ENCODE assay signal across 1 cellular context in the genomic region with DNA sequence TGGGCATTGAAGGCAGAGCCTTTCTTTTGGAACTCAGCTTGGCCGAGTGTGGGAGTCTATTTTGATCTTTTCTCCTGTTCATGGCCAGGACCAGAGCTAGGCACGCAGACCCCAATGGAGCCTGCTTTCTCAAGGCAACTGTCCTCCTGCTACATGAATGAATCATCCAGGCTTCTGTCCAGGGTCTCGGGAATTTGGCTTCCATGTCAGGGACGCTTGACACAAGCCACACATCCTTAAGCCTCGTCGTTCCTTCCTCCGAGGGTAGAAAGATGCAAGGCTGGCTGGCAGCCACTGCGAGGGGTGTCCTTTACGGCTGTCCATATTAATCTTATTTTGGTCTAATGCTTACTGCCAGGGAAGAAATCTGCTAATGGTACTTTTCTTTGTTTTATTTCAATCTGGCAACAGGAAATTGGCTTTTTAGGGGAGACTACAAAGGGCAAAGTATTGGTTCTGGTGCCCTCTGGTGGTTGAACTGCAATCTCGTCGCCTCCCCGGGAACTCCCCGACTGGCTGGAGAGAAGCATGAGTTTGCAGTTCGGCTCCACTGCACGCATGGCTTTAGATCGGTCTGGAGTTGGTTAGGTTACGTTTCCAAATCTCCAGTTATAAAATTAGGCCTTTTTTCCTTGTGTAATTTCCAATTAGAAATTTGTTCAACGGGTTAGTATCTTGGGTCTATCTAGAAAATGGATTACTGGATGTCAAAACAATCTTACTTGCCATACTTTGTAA.
TF ChIP-seq lines count a peak whose summit lies in the region.

No MANE protein-coding gene starts in this region.

TF ChIP-seq in HepG2, 621 proteins besides CTCF, POLR2A, EP300 and RAD21 (continued from another document):
- TF ChIP-seq, protein P1, sequence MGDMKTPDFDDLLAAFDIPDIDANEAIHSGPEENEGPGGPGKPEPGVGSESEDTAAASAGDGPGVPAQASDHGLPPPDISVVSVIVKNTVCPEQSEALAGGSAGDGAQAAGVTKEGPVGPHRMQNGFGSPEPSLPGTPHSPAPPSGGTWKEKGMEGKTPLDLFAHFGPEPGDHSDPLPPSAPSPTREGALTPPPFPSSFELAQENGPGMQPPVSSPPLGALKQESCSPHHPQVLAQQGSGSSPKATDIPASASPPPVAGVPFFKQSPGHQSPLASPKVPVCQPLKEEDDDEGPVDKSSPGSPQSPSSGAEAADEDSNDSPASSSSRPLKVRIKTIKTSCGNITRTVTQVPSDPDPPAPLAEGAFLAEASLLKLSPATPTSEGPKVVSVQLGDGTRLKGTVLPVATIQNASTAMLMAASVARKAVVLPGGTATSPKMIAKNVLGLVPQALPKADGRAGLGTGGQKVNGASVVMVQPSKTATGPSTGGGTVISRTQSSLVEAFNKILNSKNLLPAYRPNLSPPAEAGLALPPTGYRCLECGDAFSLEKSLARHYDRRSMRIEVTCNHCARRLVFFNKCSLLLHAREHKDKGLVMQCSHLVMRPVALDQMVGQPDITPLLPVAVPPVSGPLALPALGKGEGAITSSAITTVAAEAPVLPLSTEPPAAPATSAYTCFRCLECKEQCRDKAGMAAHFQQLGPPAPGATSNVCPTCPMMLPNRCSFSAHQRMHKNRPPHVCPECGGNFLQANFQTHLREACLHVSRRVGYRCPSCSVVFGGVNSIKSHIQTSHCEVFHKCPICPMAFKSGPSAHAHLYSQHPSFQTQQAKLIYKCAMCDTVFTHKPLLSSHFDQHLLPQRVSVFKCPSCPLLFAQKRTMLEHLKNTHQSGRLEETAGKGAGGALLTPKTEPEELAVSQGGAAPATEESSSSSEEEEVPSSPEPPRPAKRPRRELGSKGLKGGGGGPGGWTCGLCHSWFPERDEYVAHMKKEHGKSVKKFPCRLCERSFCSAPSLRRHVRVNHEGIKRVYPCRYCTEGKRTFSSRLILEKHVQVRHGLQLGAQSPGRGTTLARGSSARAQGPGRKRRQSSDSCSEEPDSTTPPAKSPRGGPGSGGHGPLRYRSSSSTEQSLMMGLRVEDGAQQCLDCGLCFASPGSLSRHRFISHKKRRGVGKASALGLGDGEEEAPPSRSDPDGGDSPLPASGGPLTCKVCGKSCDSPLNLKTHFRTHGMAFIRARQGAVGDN (CRISPR knock-in tag; IDR thresholded peaks at IDR 0.05) = peak; percentile 81
- TF ChIP-seq IRF2 (CRISPR knock-in tag; IDR thresholded peaks at IDR 0.05) (peak; percentile 50; the same call in 1 of the 2 replicates), ZBTB3 (CRISPR knock-in tag; IDR thresholded peaks at IDR 0.05; ENCODE audit: borderline replicate concordance, low read depth) (no peak), CEBPG (CRISPR knock-in tag; IDR thresholded peaks at IDR 0.05) (peak; percentile 13; the same call in 1 of the 2 replicates), ZNF615 (CRISPR knock-in tag; IDR thresholded peaks at IDR 0.05; ENCODE audit: borderline replicate concordance) (no peak), ZNF83 (CRISPR knock-in tag; IDR thresholded peaks at IDR 0.05; ENCODE audit: borderline replicate concordance) (no peak), ZNF331 (CRISPR knock-in tag; IDR thresholded peaks at IDR 0.05) (peak; percentile 27; the same call in 1 of the 2 replicates), TGIF2 (CRISPR knock-in tag; IDR thresholded peaks at IDR 0.05) (peak; percentile 68; the same call in 1 of the 2 replicates), ZNF430 (CRISPR knock-in tag; IDR thresholded peaks at IDR 0.05) (0 out of 2 replicates have a peak, but pooled peaks have one; percentile 45), BORCS8-MEF2B (CRISPR knock-in tag; IDR thresholded peaks at IDR 0.05) (0 out of 2 replicates have a peak, but pooled peaks have one; percentile 49), CBX5 (CRISPR knock-in tag; IDR thresholded peaks at IDR 0.05; ENCODE audit: borderline replicate concordance) (peak; percentile 14; the same call in 1 of the 2 replicates), CCDC6 (CRISPR knock-in tag; IDR thresholded peaks at IDR 0.05) (0 out of 2 replicates have a peak, but pooled peaks have one; percentile 52), ZNF670 (CRISPR knock-in tag; IDR thresholded peaks at IDR 0.05; ENCODE audit: borderline replicate concordance) (peak; percentile 70; the same call in 1 of the 2 replicates), RCOR2 (CRISPR knock-in tag; IDR thresholded peaks at IDR 0.05) (0 out of 2 replicates have a peak, but pooled peaks have one; percentile 33), ZNF557 (CRISPR knock-in tag; IDR thresholded peaks at IDR 0.05) (no peak), BCL6 (CRISPR knock-in tag; IDR thresholded peaks at IDR 0.05) (peak; percentile 43), ZEB1 (IDR thresholded peaks at IDR 0.05; ENCODE audit: insufficient replicate concordance, low read depth) (no peak), KLF16 (CRISPR knock-in tag; IDR thresholded peaks at IDR 0.05) (peak in 1 of 2 experiments; percentile 45; a peak in 1 of 4 replicates), DNMT3B (CRISPR knock-in tag; conservative IDR thresholded peaks at IDR 0.05) (no peak), NCOA2 (CRISPR knock-in tag; IDR thresholded peaks at IDR 0.05) (peak; percentile 56), NFE2L2 (IDR thresholded peaks at IDR 0.05; ENCODE audit: low read length) (peak; percentile 58; the same call in 1 of the 2 replicates), ZNF570 (CRISPR knock-in tag; IDR thresholded peaks at IDR 0.05; ENCODE audit: borderline replicate concordance) (no peak), MATR3 (CRISPR knock-in tag; IDR thresholded peaks at IDR 0.05) (no peak), NBN (conservative IDR thresholded peaks at IDR 0.05) (no peak), MED1 (CRISPR knock-in tag; IDR thresholded peaks at IDR 0.05) (peak; percentile 92), AKAP8 (CRISPR knock-in tag; IDR thresholded peaks at IDR 0.05) (0 out of 2 replicates have a peak, but pooled peaks have one; percentile 20), MLLT10 (CRISPR knock-in tag; IDR thresholded peaks at IDR 0.05) (no peak)
- TF ChIP-seq, protein P2, sequence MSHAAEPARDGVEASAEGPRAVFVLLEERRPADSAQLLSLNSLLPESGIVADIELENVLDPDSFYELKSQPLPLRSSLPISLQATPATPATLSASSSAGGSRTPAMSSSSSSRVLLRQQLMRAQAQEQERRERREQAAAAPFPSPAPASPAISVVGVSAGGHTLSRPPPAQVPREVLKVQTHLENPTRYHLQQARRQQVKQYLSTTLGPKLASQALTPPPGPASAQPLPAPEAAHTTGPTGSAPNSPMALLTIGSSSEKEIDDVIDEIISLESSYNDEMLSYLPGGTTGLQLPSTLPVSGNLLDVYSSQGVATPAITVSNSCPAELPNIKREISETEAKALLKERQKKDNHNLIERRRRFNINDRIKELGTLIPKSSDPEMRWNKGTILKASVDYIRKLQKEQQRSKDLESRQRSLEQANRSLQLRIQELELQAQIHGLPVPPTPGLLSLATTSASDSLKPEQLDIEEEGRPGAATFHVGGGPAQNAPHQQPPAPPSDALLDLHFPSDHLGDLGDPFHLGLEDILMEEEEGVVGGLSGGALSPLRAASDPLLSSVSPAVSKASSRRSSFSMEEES (CRISPR knock-in tag; IDR thresholded peaks at IDR 0.05) = peak; percentile 17; the same call in 1 of the 2 replicates
- TF ChIP-seq, protein P3, sequence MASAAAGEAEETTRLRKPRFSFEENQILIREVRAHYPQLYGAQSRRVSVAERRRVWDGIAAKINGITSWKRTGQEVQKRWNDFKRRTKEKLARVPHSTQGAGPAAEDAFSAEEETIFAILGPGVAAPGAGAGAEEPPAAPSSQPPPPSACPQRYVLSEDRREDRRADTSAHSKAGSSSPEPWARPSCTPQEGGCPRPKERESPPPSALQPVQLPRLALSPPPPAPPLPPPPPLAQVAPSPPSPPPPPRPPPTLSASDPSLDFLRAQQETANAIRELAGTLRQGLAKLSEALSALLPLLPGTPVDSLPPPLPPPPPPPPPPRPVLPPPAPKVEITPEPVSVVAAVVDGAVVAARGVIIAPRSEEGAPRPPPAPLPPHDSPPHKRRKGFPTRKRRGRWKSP (CRISPR knock-in tag; IDR thresholded peaks at IDR 0.05) = peak; percentile 47; the same call in 1 of the 2 replicates
- TF ChIP-seq, protein P4, sequence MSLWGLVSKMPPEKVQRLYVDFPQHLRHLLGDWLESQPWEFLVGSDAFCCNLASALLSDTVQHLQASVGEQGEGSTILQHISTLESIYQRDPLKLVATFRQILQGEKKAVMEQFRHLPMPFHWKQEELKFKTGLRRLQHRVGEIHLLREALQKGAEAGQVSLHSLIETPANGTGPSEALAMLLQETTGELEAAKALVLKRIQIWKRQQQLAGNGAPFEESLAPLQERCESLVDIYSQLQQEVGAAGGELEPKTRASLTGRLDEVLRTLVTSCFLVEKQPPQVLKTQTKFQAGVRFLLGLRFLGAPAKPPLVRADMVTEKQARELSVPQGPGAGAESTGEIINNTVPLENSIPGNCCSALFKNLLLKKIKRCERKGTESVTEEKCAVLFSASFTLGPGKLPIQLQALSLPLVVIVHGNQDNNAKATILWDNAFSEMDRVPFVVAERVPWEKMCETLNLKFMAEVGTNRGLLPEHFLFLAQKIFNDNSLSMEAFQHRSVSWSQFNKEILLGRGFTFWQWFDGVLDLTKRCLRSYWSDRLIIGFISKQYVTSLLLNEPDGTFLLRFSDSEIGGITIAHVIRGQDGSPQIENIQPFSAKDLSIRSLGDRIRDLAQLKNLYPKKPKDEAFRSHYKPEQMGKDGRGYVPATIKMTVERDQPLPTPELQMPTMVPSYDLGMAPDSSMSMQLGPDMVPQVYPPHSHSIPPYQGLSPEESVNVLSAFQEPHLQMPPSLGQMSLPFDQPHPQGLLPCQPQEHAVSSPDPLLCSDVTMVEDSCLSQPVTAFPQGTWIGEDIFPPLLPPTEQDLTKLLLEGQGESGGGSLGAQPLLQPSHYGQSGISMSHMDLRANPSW (CRISPR knock-in tag; IDR thresholded peaks at IDR 0.05; ENCODE audit: borderline replicate concordance) = no peak
- TF ChIP-seq, protein P5, sequence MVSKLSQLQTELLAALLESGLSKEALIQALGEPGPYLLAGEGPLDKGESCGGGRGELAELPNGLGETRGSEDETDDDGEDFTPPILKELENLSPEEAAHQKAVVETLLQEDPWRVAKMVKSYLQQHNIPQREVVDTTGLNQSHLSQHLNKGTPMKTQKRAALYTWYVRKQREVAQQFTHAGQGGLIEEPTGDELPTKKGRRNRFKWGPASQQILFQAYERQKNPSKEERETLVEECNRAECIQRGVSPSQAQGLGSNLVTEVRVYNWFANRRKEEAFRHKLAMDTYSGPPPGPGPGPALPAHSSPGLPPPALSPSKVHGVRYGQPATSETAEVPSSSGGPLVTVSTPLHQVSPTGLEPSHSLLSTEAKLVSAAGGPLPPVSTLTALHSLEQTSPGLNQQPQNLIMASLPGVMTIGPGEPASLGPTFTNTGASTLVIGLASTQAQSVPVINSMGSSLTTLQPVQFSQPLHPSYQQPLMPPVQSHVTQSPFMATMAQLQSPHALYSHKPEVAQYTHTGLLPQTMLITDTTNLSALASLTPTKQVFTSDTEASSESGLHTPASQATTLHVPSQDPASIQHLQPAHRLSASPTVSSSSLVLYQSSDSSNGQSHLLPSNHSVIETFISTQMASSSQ (IDR thresholded peaks at IDR 0.05; ENCODE audit: low read depth) = no peak
- TF ChIP-seq, protein P5 (CRISPR knock-in tag; IDR thresholded peaks at IDR 0.05; ENCODE audit: borderline replicate concordance) = peak; percentile 35; the same call in 1 of the 2 replicates
